ENCODE assay signal across 18 cellular contexts in the genomic region with DNA sequence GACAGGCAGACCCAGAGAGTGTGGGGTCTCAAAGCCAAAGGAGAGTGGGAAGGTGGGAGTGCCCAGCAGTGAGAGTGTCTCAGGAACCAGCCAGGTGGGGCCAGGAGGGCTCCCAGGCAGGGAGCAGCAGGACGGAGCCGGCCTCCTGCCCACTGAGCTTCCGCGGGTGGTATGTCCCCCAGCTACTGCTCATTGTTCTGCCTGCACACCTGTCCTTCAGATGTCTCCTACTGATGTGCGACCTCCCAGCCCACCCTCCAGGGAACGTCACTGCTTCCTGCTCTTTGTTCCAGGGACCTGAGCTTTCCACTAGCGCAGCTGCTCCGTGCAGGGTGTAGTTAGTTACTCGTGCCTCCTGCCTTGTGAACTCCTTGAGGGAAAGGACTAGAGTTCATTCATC.
A peak's percentile ranks its signal among the peaks of the same experiment; 100 is the strongest.
DNase-seq lines count a peak whose midpoint lies in the region; ATAC-seq and TF ChIP-seq lines count a peak whose summit lies in the region.
"Had no signal": no experiment of that assay in that cellular context is flagged by ENCODE, and none has a peak within 500 bp of the region (broad histone marks: within the 10 kb centered on the region; RNA-seq: fewer than 3 reads in every experiment).

No MANE protein-coding gene starts in this region.

- no peak overlapping the region for H3K4me3 Mint-ChIP-seq in neural crest cell
- H3K4me3 Mint-ChIP-seq: CD4-positive, CD25-positive, alpha-beta regulatory T cell had no signal

- peaks cover 36% of the 10 kb centered on the region for H3K36me3 Mint-ChIP-seq in neural crest cell (ENCODE audit: low read depth)
- H3K36me3 Mint-ChIP-seq: CD4-positive, CD25-positive, alpha-beta regulatory T cell had no signal

- H3K27ac Mint-ChIP-seq in neural crest cell (ENCODE audit: unreplicated experiment): peak overlapping the region; percentile 79

- TF ChIP-seq POLR2A in uterus (IDR thresholded peaks at IDR 0.05): no peak

- H3K27me3 ChIP-seq in uterus: no peaks in the 10 kb centered on the region
- H3K27me3 ChIP-seq: adrenal gland had no signal

- no peaks in the 10 kb centered on the region for H3K27me3 Mint-ChIP-seq in neural crest cell (ENCODE audit: low read depth)

- H3K4me1 ChIP-seq in uterus: peaks cover 0 to 4% of the 10 kb centered on the region in 2 donors

- no peak for ATAC-seq in Right ventricle myocardium inferior
- ATAC-seq in GM19455 (IDR thresholded peaks at IDR 0.05; ENCODE audit: unreplicated experiment): no peak
- ATAC-seq: GM12878 had no signal

- H3K9me3 ChIP-seq in uterus: no peaks in the 10 kb centered on the region
- H3K9me3 ChIP-seq: adrenal gland had no signal

- no peaks in the 10 kb centered on the region for H3K36me3 ChIP-seq in uterus

- TF ChIP-seq CTCF in neural crest cell (conservative IDR thresholded peaks at IDR 0.05) (no peak), uterus (IDR thresholded peaks at IDR 0.05) (no peak)

- intact Hi-C loops in cardiac septum (cut with DNase I): no loop called here
- intact Hi-C loops in Right ventricle myocardium inferior (cut with DNase I): no loop called here
- intact Hi-C loops in uterus (cut with DNase I; ENCODE audit: low total_unique reads): no loop called here

- H3K27ac ChIP-seq in angular gyrus (ENCODE audit: low read depth, low read length) (peak overlapping the region; percentile 59), uterus (peak overlapping the region; percentile 67 to 84)
- H3K27ac ChIP-seq: HL-60 had no signal

- no peak overlapping the region for H3K4me3 ChIP-seq in uterus
- H3K4me3 ChIP-seq: adrenal gland, GM12878 had no signal

- peaks cover 45% of the 10 kb centered on the region for H3K4me1 Mint-ChIP-seq in neural crest cell

- DNase-seq in cardiac septum (ENCODE audit: low spot score) (peak; percentile 71), Right ventricle myocardium inferior (ENCODE audit: missing footprints) (no peak), neural crest cell (ENCODE audit: low read depth, low spot score) (no peak), uterus (peak; percentile 13 to 18), iPS-NIHi11 (ENCODE audit: low spot score) (no peak), retina (no peak)
- DNase-seq: activated gamma-delta T cell treated with Interleukin-2 at 50 U/mL for 16 hours; CD4-positive, CD25-positive, alpha-beta regulatory T cell; central memory CD4-positive, alpha-beta T cell; DMS153; effector memory CD4-positive, alpha-beta T cell; NCI-H187 treated with DMSO at 0.1 percent for 48 hours; stimulated activated CD4-positive, alpha-beta T cell treated with anti-CD3 and anti-CD28 coated beads, Interleukin-2, amount 100 ng/mL, for 24 hours had no signal

- H3K9me3 Mint-ChIP-seq in neural crest cell: no peaks in the 10 kb centered on the region

Comparison
In these comparisons a context has a peak if more than half of its experiments do, and no peak if none do; other contexts are left out.
1. DNase-seq: peak in cardiac septum (single experiment) and uterus (2 of 2); none in Right ventricle myocardium inferior (single experiment), neural crest cell (single experiment), iPS-NIHi11 (single experiment) and retina (single experiment).